ENCODE assay signal across 8 cellular contexts in genomic region chr22:50526849-50527801, GRCh38. TPM values are rescaled to one million over a fixed set of nuclear protein-coding genes. Genes with fewer than 3 reads are reported as not detected.
DNase-seq lines count a peak whose midpoint lies in the region; ATAC-seq and TF ChIP-seq lines count a peak whose summit lies in the region.

No MANE protein-coding gene starts in this region.

- peaks cover 0 to 2% (median 0%) of the 10 kb centered on the region in 8 donors for H3K9me3 Mint-ChIP-seq in CD4-positive, alpha-beta memory T cell
- H3K9me3 Mint-ChIP-seq in T-helper 1 cell treated with Interleukin-12 subunit alpha and Interleukin-12 subunit beta and Interleukin-4 antibody, amounts not matched to agents 30 μg/mL and 1 μg/mL, for 36 hours = no peaks in the 10 kb centered on the region
- H3K9me3 Mint-ChIP-seq in endothelial cell (ENCODE audit: unreplicated experiment) = no peaks in the 10 kb centered on the region

- CTCF ChIA-PET in CD4-positive, alpha-beta memory T cell (lab: Charles Lee; ENCODE audit: partially characterized antibody) = interaction anchor here (1.0 to 5.1 kb wide), 8 partner anchors 12 to 94 kb away, joined by 3 to 135 read pairs (median 16); partner anchors contain the start of genes KLHDC7B and SYCE3

- DNase-seq in CD4-positive, alpha-beta memory T cell = peak in 2 of 5 donors; percentile 30 to 55
- DNase-seq in HAP-1 (ENCODE audit: low spot score in 2 of 2) = peak; percentile 82 to 90
- no peak for DNase-seq in endothelial cell (ENCODE audit: low spot score)
- no peak for DNase-seq in HCEC 1CT
- DNase-seq in activated gamma-delta T cell (lab: John Stamatoyannopoulos, UW) = no peak

- H3K4me1 ChIP-seq in CD4-positive, alpha-beta memory T cell (ENCODE audit: insufficient read depth, low read length) = peaks cover 52% of the 10 kb centered on the region
- peaks cover 17% of the 10 kb centered on the region for H3K4me1 ChIP-seq in HAP-1
- peaks cover 25% of the 10 kb centered on the region for H3K4me1 ChIP-seq in muscle layer of colon (ENCODE audit: insufficient read depth, low read length)

- H3K27me3 Mint-ChIP-seq in CD4-positive, alpha-beta memory T cell = no peaks in the 10 kb centered on the region
- no peaks in the 10 kb centered on the region for H3K27me3 Mint-ChIP-seq in T-helper 1 cell treated with Interleukin-12 subunit alpha and Interleukin-12 subunit beta and Interleukin-4 antibody, amounts not matched to agents 30 μg/mL and 1 μg/mL, for 36 hours (ENCODE audit: low read depth)
- H3K27me3 Mint-ChIP-seq in endothelial cell (ENCODE audit: unreplicated experiment) = peaks cover 35% of the 10 kb centered on the region

- intact Hi-C loops in CD4-positive, alpha-beta memory T cell (cut with micrococcal nuclease) = loop anchor here (1.0 to 5.0 kb wide), 3 partner anchors 93 to 335 kb away; no protein-coding TSS in a partner anchor

- in situ Hi-C loops in HAP-1 (cut with MboI; ENCODE audit: low sequenced_read_pairs) = no loop called here

- H3K4me1 Mint-ChIP-seq in CD4-positive, alpha-beta memory T cell = peaks cover 14 to 39% (median 29%) of the 10 kb centered on the region in 4 donors
- H3K4me1 Mint-ChIP-seq in T-helper 1 cell treated with Interleukin-12 subunit alpha and Interleukin-12 subunit beta and Interleukin-4 antibody, amounts not matched to agents 30 μg/mL and 1 μg/mL, for 36 hours (ENCODE audit: low read depth) = peaks cover 29% of the 10 kb centered on the region
- peaks cover 6% of the 10 kb centered on the region for H3K4me1 Mint-ChIP-seq in endothelial cell (ENCODE audit: unreplicated experiment)

- H3K27ac Mint-ChIP-seq in CD4-positive, alpha-beta memory T cell = peak overlapping the region; percentile 83 to 97 (median 91)
- peak overlapping the region; percentile 92 for H3K27ac Mint-ChIP-seq in T-helper 1 cell treated with Interleukin-12 subunit alpha and Interleukin-12 subunit beta and Interleukin-4 antibody, amounts not matched to agents 30 μg/mL and 1 μg/mL, for 36 hours
- peak overlapping the region; percentile 67 for H3K27ac Mint-ChIP-seq in endothelial cell (ENCODE audit: unreplicated experiment)

- peak overlapping the region; percentile 96 for H3K27ac ChIP-seq in CD4-positive, alpha-beta memory T cell (ENCODE audit: low read depth, low read length)
- peak overlapping the region; percentile 81 for H3K27ac ChIP-seq in muscle layer of colon (ENCODE audit: low read depth, low read length)

- no peaks in the 10 kb centered on the region for H3K9me3 ChIP-seq in CD4-positive, alpha-beta memory T cell (ENCODE audit: control insufficient read depth in 1 of 2, low read length in 2 of 2)
- no peaks in the 10 kb centered on the region for H3K9me3 ChIP-seq in HAP-1
- no peaks in the 10 kb centered on the region for H3K9me3 ChIP-seq in muscle layer of colon (ENCODE audit: low read length)

- H3K27me3 ChIP-seq in CD4-positive, alpha-beta memory T cell (ENCODE audit: insufficient read depth, low read length) = no peaks in the 10 kb centered on the region
- no peaks in the 10 kb centered on the region for H3K27me3 ChIP-seq in HAP-1 (ENCODE audit: low read depth)
- peaks cover 8 to 32% of the 10 kb centered on the region in 2 donors for H3K27me3 ChIP-seq in muscle layer of colon (ENCODE audit: control insufficient read depth in 1 of 2, insufficient read depth in 2 of 2, low read length in 2 of 2)

- TF ChIP-seq CTCF in endothelial cell (IDR thresholded peaks at IDR 0.05; ENCODE audit: unreplicated experiment) = no peak

- POLR2A ChIA-PET in CD4-positive, alpha-beta memory T cell (lab: Charles Lee; ENCODE audit: partially characterized antibody) = interaction anchor here (0.6 to 9.5 kb wide), 13 partner anchors 11 to 201 kb away, joined by 3 to 321 read pairs (median 6); partner anchors contain the start of genes CHKB, LMF2, NCAPH2 and SYCE3

- H3K4me3 Mint-ChIP-seq in CD4-positive, alpha-beta memory T cell = peak overlapping the region; percentile 60 to 83 (median 75)
- H3K4me3 Mint-ChIP-seq in T-helper 1 cell treated with Interleukin-12 subunit alpha and Interleukin-12 subunit beta and Interleukin-4 antibody, amounts not matched to agents 30 μg/mL and 1 μg/mL, for 36 hours = peak overlapping the region; percentile 82
- H3K4me3 Mint-ChIP-seq in endothelial cell (ENCODE audit: unreplicated experiment) = peak overlapping the region; percentile 83

- no peak overlapping the region for H3K9ac ChIP-seq in muscle layer of colon (ENCODE audit: low read length)

- H3K36me3 ChIP-seq in CD4-positive, alpha-beta memory T cell (ENCODE audit: insufficient read depth, low read length) = peaks cover 14% of the 10 kb centered on the region
- H3K36me3 ChIP-seq in HAP-1 (replicated peaks) (peaks cover 27% of the 10 kb centered on the region), muscle layer of colon (ENCODE audit: insufficient read depth, low read length) (peaks cover 17% of the 10 kb centered on the region)

- H3K36me3 Mint-ChIP-seq in CD4-positive, alpha-beta memory T cell = peaks cover 3 to 17% of the 10 kb centered on the region in 2 donors
- peaks cover 20% of the 10 kb centered on the region for H3K36me3 Mint-ChIP-seq in T-helper 1 cell treated with Interleukin-12 subunit alpha and Interleukin-12 subunit beta and Interleukin-4 antibody, amounts not matched to agents 30 μg/mL and 1 μg/mL, for 36 hours (ENCODE audit: low read depth)
- H3K36me3 Mint-ChIP-seq in endothelial cell (ENCODE audit: low read depth, unreplicated experiment) = peaks cover 5% of the 10 kb centered on the region

- no peak for ATAC-seq in HG02884 (IDR thresholded peaks at IDR 0.05; ENCODE audit: unreplicated experiment)

- H3K4me3 ChIP-seq in CD4-positive, alpha-beta memory T cell (ENCODE audit: low read length in 2 of 2) = peak overlapping the region in 1 of 2 donors; percentile 81
- H3K4me3 ChIP-seq in HAP-1 (peak overlapping the region; percentile 87), muscle layer of colon (ENCODE audit: low read depth in 1 of 2, low read length in 2 of 2) (peak overlapping the region; percentile 65 to 94)

RNA-seq across cellular contexts. Expression of gene SCO2, which starts 1.7 kb away (rescaled TPM):
- total RNA-seq in CD4-positive, alpha-beta memory T cell = not detected
- polyA plus RNA-seq in CD4-positive, alpha-beta memory T cell = 1 to 10 TPM; 3.6 to 8.1 TPM
- 1.1 TPM for total RNA-seq in endothelial cell (ENCODE audit: unreplicated experiment)

RNA-seq across cellular contexts. Expression of gene TYMP, which starts 2.7 kb away (rescaled TPM):
- 10 to 100 TPM; 15.7 to 18.0 TPM for total RNA-seq in CD4-positive, alpha-beta memory T cell
- 10 to 100 TPM; 22.0 to 30.9 TPM for polyA plus RNA-seq in CD4-positive, alpha-beta memory T cell
- total RNA-seq in endothelial cell (ENCODE audit: unreplicated experiment) = 6.3 TPM

RNA-seq across cellular contexts. Expression of gene KLHDC7B, which starts 18.6 kb away (rescaled TPM):
- total RNA-seq in CD4-positive, alpha-beta memory T cell = 1 to 10 TPM; 7.0 to 7.5 TPM
- polyA plus RNA-seq in CD4-positive, alpha-beta memory T cell = 1 to 10 TPM; 4.3 to 7.5 TPM
- total RNA-seq in endothelial cell (ENCODE audit: unreplicated experiment) = not detected

RNA-seq across cellular contexts. Expression of gene NCAPH2, which starts 19.1 kb away (rescaled TPM):
- total RNA-seq in CD4-positive, alpha-beta memory T cell = 10 to 100 TPM; 81.1 to 81.8 TPM
- polyA plus RNA-seq in CD4-positive, alpha-beta memory T cell = 10 to 100 TPM; 36.4 to 36.9 TPM
- 40.9 TPM for total RNA-seq in endothelial cell (ENCODE audit: unreplicated experiment)

RNA-seq across cellular contexts. Expression of gene LMF2, which starts 19.6 kb away (rescaled TPM):
- 100 to 1,000 TPM; 152 to 155 TPM for total RNA-seq in CD4-positive, alpha-beta memory T cell
- polyA plus RNA-seq in CD4-positive, alpha-beta memory T cell = 10 to 100 TPM; 21.7 to 33.8 TPM
- total RNA-seq in endothelial cell (ENCODE audit: unreplicated experiment) = 88.2 TPM

Comparison
In these comparisons a context has a peak if more than half of its experiments do, and no peak if none do; other contexts are left out.
1. DNase-seq: peak in HAP-1 (2 of 2); none in endothelial cell (single experiment), HCEC 1CT (single experiment) and activated gamma-delta T cell (single experiment).
2. Peak in every context shown above with its lines, with median percentiles within 50 percentile points of each other: H3K27ac Mint-ChIP-seq and H3K4me3 Mint-ChIP-seq.